19 cellular contexts compared by ENCODE assay signal in the genomic region with DNA sequence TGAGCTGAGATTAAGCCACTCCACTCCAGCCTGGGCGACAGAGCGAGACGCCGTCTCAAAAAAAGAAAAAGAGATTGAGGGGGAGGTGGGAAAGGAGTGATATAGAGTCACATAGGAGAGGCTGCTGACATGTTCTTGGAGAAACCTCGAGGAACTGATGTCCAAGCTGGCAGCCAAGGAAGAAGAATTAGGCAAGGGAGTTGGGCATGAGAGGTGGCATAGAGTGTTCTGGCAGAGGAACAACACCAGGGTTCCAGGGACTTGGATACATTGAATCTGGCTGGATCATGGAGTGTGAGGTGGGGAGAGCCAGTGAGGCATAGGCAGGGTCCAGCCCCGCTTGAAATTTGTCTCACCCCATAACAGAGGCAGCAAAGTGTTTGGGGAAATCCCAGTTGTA. TPM values are rescaled to one million over a fixed set of nuclear protein-coding genes. Genes with fewer than 3 reads are reported as not detected.
DNase-seq lines count a peak whose midpoint lies in the region; ATAC-seq, FAIRE-seq and TF ChIP-seq lines count a peak whose summit lies in the region.
"Had no signal": no experiment of that assay in that cellular context is flagged by ENCODE, and none has a peak within 500 bp of the region (broad histone marks: within the 10 kb centered on the region; RNA-seq: fewer than 3 reads in every experiment).

No MANE protein-coding gene starts in this region.

- peaks cover 15% of the 10 kb centered on the region for H3F3A ChIP-seq in smooth muscle cell (ENCODE audit: low read depth)

- H3K27me3 Mint-ChIP-seq in activated naive CD4-positive, alpha-beta T cell treated with anti-CD3 and anti-CD28 coated beads, Interleukin-2, amount 10 ng/mL, durations not matched to agents 7 days and 5 days: peaks cover 22% of the 10 kb centered on the region

- H3K79me2 ChIP-seq in mammary epithelial cell (ENCODE audit: insufficient read depth, low read length) (peaks cover 81% of the 10 kb centered on the region), keratinocyte (ENCODE audit: control insufficient read depth, insufficient read depth, low read length) (peaks cover 70% of the 10 kb centered on the region), smooth muscle cell (ENCODE audit: low read depth) (peaks cover 3% of the 10 kb centered on the region)

- H4K20me1 ChIP-seq in mammary epithelial cell (ENCODE audit: insufficient read depth, low read length) (no peaks in the 10 kb centered on the region), keratinocyte (ENCODE audit: control insufficient read depth, extremely low read depth, insufficient read depth, low read length) (peaks cover 12% of the 10 kb centered on the region), smooth muscle cell (ENCODE audit: low read depth) (no peaks in the 10 kb centered on the region)

- H3K4me1 Mint-ChIP-seq in activated naive CD4-positive, alpha-beta T cell treated with anti-CD3 and anti-CD28 coated beads, Interleukin-2, amount 10 ng/mL, durations not matched to agents 7 days and 5 days: no peaks in the 10 kb centered on the region
- H3K4me1 Mint-ChIP-seq: CD4-positive, alpha-beta memory T cell had no signal

- H3K9ac ChIP-seq in mammary epithelial cell (ENCODE audit: insufficient read depth, low read length): no peak overlapping the region
- peak overlapping the region; percentile 18 for H3K9ac ChIP-seq in keratinocyte (ENCODE audit: control insufficient read depth, extremely low read depth, insufficient read depth, low read length)
- H3K9ac ChIP-seq in smooth muscle cell (ENCODE audit: low read depth): no peak overlapping the region

- in situ Hi-C loops in mammary epithelial cell (cut with MboI; ENCODE audit: low sequenced_read_pairs in 2 of 2): no loop called here

- BruUV-seq in mammary epithelial cell (replicated peaks; lab: Mats Ljungman, UMichigan): no TSS peak

- H3K4me3 ChIP-seq in cardiac muscle cell (no peak overlapping the region), heart left ventricle (no peak overlapping the region), mammary epithelial cell (replicated peaks in 1 of 3; ENCODE audit: insufficient read depth in 1 of 3, low read depth in 2 of 3, low read length in 3 of 3) (no peak overlapping the region), keratinocyte (ENCODE audit: control insufficient read depth in 2 of 3, extremely low read depth in 1 of 3, insufficient read depth in 2 of 3, low read depth in 1 of 3, low read length in 3 of 3) (no peak overlapping the region), upper lobe of right lung (no peak overlapping the region), smooth muscle cell (no peak overlapping the region)
- H3K4me3 ChIP-seq: A549, GM23338 had no signal

- H3K36me3 ChIP-seq in cardiac muscle cell (no peaks in the 10 kb centered on the region), heart left ventricle (no peaks in the 10 kb centered on the region), mammary epithelial cell (ENCODE audit: insufficient read depth, low read length) (peaks cover 26% of the 10 kb centered on the region), keratinocyte (ENCODE audit: control insufficient read depth in 2 of 2, extremely low read depth in 1 of 2, insufficient read depth in 2 of 2, low read length in 2 of 2) (peaks cover 32 to 40% of the 10 kb centered on the region in 2 experiments), upper lobe of right lung (no peaks in the 10 kb centered on the region), smooth muscle cell (ENCODE audit: low read depth) (no peaks in the 10 kb centered on the region)
- H3K36me3 ChIP-seq: BE2C had no signal

- dilution Hi-C loops in mammary epithelial cell (cut with HindIII; ENCODE audit: low sequenced_read_pairs): loop anchor here (5.0 kb wide), 1 partner anchor 54 kb away; no protein-coding TSS in a partner anchor
- dilution Hi-C loops in keratinocyte (cut with MboI; ENCODE audit: extremely low pct_ligation_motif_present, low sequenced_read_pairs): no loop called here

- H3K27me3 ChIP-seq in cardiac muscle cell: no peaks in the 10 kb centered on the region
- peaks cover 0 to 13% (median 0%) of the 10 kb centered on the region in 9 donors for H3K27me3 ChIP-seq in heart left ventricle
- H3K27me3 ChIP-seq in mammary epithelial cell (ENCODE audit: insufficient read depth, low read length): no peaks in the 10 kb centered on the region
- no peaks in the 10 kb centered on the region for H3K27me3 ChIP-seq in keratinocyte (ENCODE audit: control insufficient read depth, extremely low read depth, insufficient read depth, low read length)
- peaks cover 3% of the 10 kb centered on the region for H3K27me3 ChIP-seq in upper lobe of right lung
- H3K27me3 ChIP-seq in smooth muscle cell (ENCODE audit: low read depth): no peaks in the 10 kb centered on the region
- H3K27me3 ChIP-seq: BE2C had no signal

- DNase-seq in cardiac muscle cell (ENCODE audit: low read depth in 1 of 2, low spot score in 1 of 2) (no peak), heart left ventricle (no peak), mammary epithelial cell (no peak), keratinocyte (ENCODE audit: low read depth, low spot score) (no peak), upper lobe of right lung (peak; percentile 11), cerebellar cortex (ENCODE audit: low spot score) (no peak), smooth muscle cell (lab: John Stamatoyannopoulos, UW; ENCODE audit: unreplicated experiment) (no peak)
- no peak for DNase-seq in activated naive CD4-positive, alpha-beta T cell treated with anti-CD3 and anti-CD28 coated beads, Interleukin-2, amount 10 ng/mL, durations not matched to agents 7 days and 5 days
- DNase-seq: BE2C; CD4-positive, alpha-beta memory T cell; DND-41; GDM1; H7 had no signal

- intact Hi-C loops in heart left ventricle (cut with DNase I) (no loop called here), mammary epithelial cell (cut with micrococcal nuclease) (no loop called here), upper lobe of right lung (cut with DNase I) (no loop called here)

- no peak overlapping the region for H3K4me2 ChIP-seq in mammary epithelial cell (ENCODE audit: insufficient read depth, low read depth, low read length)
- no peak overlapping the region for H3K4me2 ChIP-seq in keratinocyte (ENCODE audit: control insufficient read depth, extremely low read depth, insufficient read depth, low read depth, low read length)
- H3K4me2 ChIP-seq in smooth muscle cell: no peak overlapping the region
- H3K4me2 ChIP-seq: A549, GM23338 had no signal

- no peaks in the 10 kb centered on the region for H3K9me3 Mint-ChIP-seq in activated naive CD4-positive, alpha-beta T cell treated with anti-CD3 and anti-CD28 coated beads, Interleukin-2, amount 10 ng/mL, durations not matched to agents 7 days and 5 days
- H3K9me3 Mint-ChIP-seq: CD4-positive, alpha-beta memory T cell; GM23338 had no signal

- H3K4me1 ChIP-seq in cardiac muscle cell (ENCODE audit: low read depth) (peaks cover 63% of the 10 kb centered on the region), heart left ventricle (no peaks in the 10 kb centered on the region), mammary epithelial cell (ENCODE audit: insufficient read depth, low read length) (peaks cover 51% of the 10 kb centered on the region), keratinocyte (ENCODE audit: control insufficient read depth, extremely low read depth, insufficient read depth, low read length) (peaks cover 56% of the 10 kb centered on the region), upper lobe of right lung (no peaks in the 10 kb centered on the region), smooth muscle cell (ENCODE audit: low read depth) (peaks cover 7% of the 10 kb centered on the region)
- H3K4me1 ChIP-seq: BE2C had no signal

- no peak overlapping the region for H3K27ac Mint-ChIP-seq in activated naive CD4-positive, alpha-beta T cell treated with anti-CD3 and anti-CD28 coated beads, Interleukin-2, amount 10 ng/mL, durations not matched to agents 7 days and 5 days
- H3K27ac Mint-ChIP-seq: CD4-positive, alpha-beta memory T cell; GM23338 had no signal

- no peak overlapping the region for H2AFZ ChIP-seq in mammary epithelial cell (ENCODE audit: low read depth, low read length)
- H2AFZ ChIP-seq in keratinocyte (ENCODE audit: control insufficient read depth, low read length): no peak overlapping the region
- H2AFZ ChIP-seq in smooth muscle cell (ENCODE audit: low read depth): no peak overlapping the region
- H2AFZ ChIP-seq: GM23338 had no signal

- peaks cover 4% of the 10 kb centered on the region for H3K9me1 ChIP-seq in keratinocyte (ENCODE audit: control insufficient read depth, extremely low read depth, insufficient read depth, low read length)

- H3K4me3 Mint-ChIP-seq in activated naive CD4-positive, alpha-beta T cell treated with anti-CD3 and anti-CD28 coated beads, Interleukin-2, amount 10 ng/mL, durations not matched to agents 7 days and 5 days: no peak overlapping the region
- H3K4me3 Mint-ChIP-seq: CD4-positive, alpha-beta memory T cell; GM23338 had no signal

- WGBS in heart left ventricle, 4 donors: 40 to 59% (median 45%) methylated on average over 6 of the region's 6 CpGs
- WGBS in mammary epithelial cell (ENCODE audit: low coverage, missing lambda C conversion rate): 67% methylated on average over 6 of the region's 6 CpGs
- WGBS in smooth muscle cell (ENCODE audit: low lambda C conversion rate): 79% methylated on average over 6 of the region's 6 CpGs

- no peak for TF ChIP-seq POLR2A in heart left ventricle (IDR thresholded peaks at IDR 0.05)

- no peaks in the 10 kb centered on the region for H3K9me3 ChIP-seq in cardiac muscle cell (ENCODE audit: low read depth)
- H3K9me3 ChIP-seq in heart left ventricle: no peaks in the 10 kb centered on the region
- H3K9me3 ChIP-seq in mammary epithelial cell (replicated peaks; ENCODE audit: insufficient read depth, low read length): no peaks in the 10 kb centered on the region
- H3K9me3 ChIP-seq in keratinocyte (ENCODE audit: control insufficient read depth, low read depth, low read length): no peaks in the 10 kb centered on the region
- no peaks in the 10 kb centered on the region for H3K9me3 ChIP-seq in upper lobe of right lung
- no peaks in the 10 kb centered on the region for H3K9me3 ChIP-seq in smooth muscle cell (replicated peaks; ENCODE audit: low read depth)
- H3K9me3 ChIP-seq: A549, BE2C had no signal

- no peaks in the 10 kb centered on the region for H3K36me3 Mint-ChIP-seq in activated naive CD4-positive, alpha-beta T cell treated with anti-CD3 and anti-CD28 coated beads, Interleukin-2, amount 10 ng/mL, durations not matched to agents 7 days and 5 days
- H3K36me3 Mint-ChIP-seq: CD4-positive, alpha-beta memory T cell had no signal

- TF ChIP-seq CTCF in cardiac muscle cell (IDR thresholded peaks at IDR 0.05; ENCODE audit: low read depth, low read length): no peak
- TF ChIP-seq CTCF in heart left ventricle (IDR thresholded peaks at IDR 0.05): no peak
- no peak for TF ChIP-seq CTCF in mammary epithelial cell (conservative IDR thresholded peaks at IDR 0.05 in 1 of 2, IDR thresholded peaks at IDR 0.05 in 1 of 2; ENCODE audit: extremely low read depth in 1 of 2, insufficient read depth in 1 of 2, low read depth in 1 of 2, low read length in 2 of 2)
- TF ChIP-seq CTCF in keratinocyte (optimal IDR thresholded peaks at IDR 0.05 in 1 of 3, IDR thresholded peaks at IDR 0.05 in 1 of 3, conservative IDR thresholded peaks at IDR 0.05 in 1 of 3; ENCODE audit: extremely low read depth in 1 of 3, insufficient read depth in 2 of 3, low read length in 3 of 3): no peak
- TF ChIP-seq CTCF in upper lobe of right lung (IDR thresholded peaks at IDR 0.05): no peak
- no peak for TF ChIP-seq CTCF in smooth muscle cell (IDR thresholded peaks at IDR 0.05; ENCODE audit: borderline replicate concordance, insufficient read depth, poor library complexity, severe bottlenecking)

- CTCF ChIA-PET in mammary epithelial cell (lab: Charles Lee; ENCODE audit: low non-redundant PET): no interaction called here
- CTCF ChIA-PET in activated naive CD4-positive, alpha-beta T cell treated with anti-CD3 and anti-CD28 coated beads, Interleukin-2, amount 10 ng/mL, durations not matched to agents 7 days and 5 days (lab: Charles Lee): interaction anchor here (0.6 kb wide), 1 partner anchor 177 kb away, joined by 5 read pairs; no protein-coding TSS in a partner anchor

- H3K27ac ChIP-seq in cardiac muscle cell: peak overlapping the region; percentile 94
- H3K27ac ChIP-seq in heart left ventricle: no peak overlapping the region
- H3K27ac ChIP-seq in mammary epithelial cell (ENCODE audit: insufficient read depth, low read depth, low read length): peak overlapping the region; percentile 99
- peak overlapping the region; percentile 29 for H3K27ac ChIP-seq in keratinocyte (ENCODE audit: control insufficient read depth, insufficient read depth, low read length)
- no peak overlapping the region for H3K27ac ChIP-seq in upper lobe of right lung
- H3K27ac ChIP-seq in smooth muscle cell (ENCODE audit: low read depth): no peak overlapping the region
- H3K27ac ChIP-seq: A549, C4-2B had no signal

- ATAC-seq in heart left ventricle: no peak
- ATAC-seq in upper lobe of right lung: no peak
- ATAC-seq: A549, HepG2 had no signal

- FAIRE-seq in keratinocyte (lab: Jason Lieb, UNC): no peak
- FAIRE-seq: A549, GM12892, HepG2 had no signal

RNA-seq across cellular contexts. Expression of a gene that starts 10.7 kb away (rescaled TPM):
- total RNA-seq in cardiac muscle cell (156 and 342 TPM in 2 replicates), heart left ventricle (1 to 10 TPM in 1 of 9 donors, not detected in 8; 3.8 TPM), mammary epithelial cell (100 to 1,000 TPM; 628 to 995 TPM), upper lobe of right lung (9.6 TPM), smooth muscle cell (66.8 and 78.2 TPM in 2 replicates)
- polyA plus RNA-seq in cardiac muscle cell (115 and 211 TPM in 2 replicates), heart left ventricle (under 1 TPM in 1 of 2 donors, not detected in 1; 0.01 TPM), mammary epithelial cell (560 TPM), keratinocyte (366 to 711 TPM (median 524 TPM) in 3 replicates), smooth muscle cell (18.9 and 77.6 TPM in 2 replicates)
- polyA minus RNA-seq in mammary epithelial cell (703 TPM), keratinocyte (653 to 1,075 TPM (median 1,036 TPM) in 3 replicates)
- polyA plus RNA-seq in keratinocyte (2011; ENCODE audit: low read depth): 280 TPM
- polyA plus RNA-seq in keratinocyte (2011; cell fraction: cytosol; rRNA removed): 227 and 260 TPM in 2 replicates
- polyA plus RNA-seq in keratinocyte (2011; cell fraction: nucleus; rRNA removed): 926 and 1,229 TPM in 2 replicates
- 200 and 465 TPM in 2 replicates for polyA plus RNA-seq in keratinocyte (2012; ENCODE audit: low replicate concordance)
- 438 TPM for polyA minus RNA-seq in keratinocyte (2011; cell fraction: cytosol; rRNA and poly(A)+ RNA removed)
- polyA minus RNA-seq in keratinocyte (2011; cell fraction: nucleus; rRNA and poly(A)+ RNA removed): 787 and 1,047 TPM in 2 replicates
- total RNA-seq: HepG2 had no signal
- polyA plus RNA-seq: AG04450; CD4-positive, alpha-beta memory T cell had no signal

Comparison
In these comparisons a context has a peak if more than half of its experiments do, and no peak if none do; other contexts are left out.
1. H3K27ac ChIP-seq: peak in cardiac muscle cell (single experiment), mammary epithelial cell (single experiment) and keratinocyte (single experiment); none in heart left ventricle (0 of 12), upper lobe of right lung (single experiment) and smooth muscle cell (single experiment).